ENCODE assay signal across 1 cellular context in genomic region chr7:8762803-8763202, GRCh38.
TF ChIP-seq lines count a peak whose summit lies in the region.

No MANE protein-coding gene starts in this region.

TF ChIP-seq in GM23338, 12 proteins besides CTCF, POLR2A, EP300 and RAD21 (continued from another document):
- TF ChIP-seq ETS1 (IDR thresholded peaks at IDR 0.05) (no peak), NANOG (IDR thresholded peaks at IDR 0.05; ENCODE audit: borderline replicate concordance) (no peak)
TF ChIP-seq in GM23338: peak in this region for 0.
